In the genomic region with DNA sequence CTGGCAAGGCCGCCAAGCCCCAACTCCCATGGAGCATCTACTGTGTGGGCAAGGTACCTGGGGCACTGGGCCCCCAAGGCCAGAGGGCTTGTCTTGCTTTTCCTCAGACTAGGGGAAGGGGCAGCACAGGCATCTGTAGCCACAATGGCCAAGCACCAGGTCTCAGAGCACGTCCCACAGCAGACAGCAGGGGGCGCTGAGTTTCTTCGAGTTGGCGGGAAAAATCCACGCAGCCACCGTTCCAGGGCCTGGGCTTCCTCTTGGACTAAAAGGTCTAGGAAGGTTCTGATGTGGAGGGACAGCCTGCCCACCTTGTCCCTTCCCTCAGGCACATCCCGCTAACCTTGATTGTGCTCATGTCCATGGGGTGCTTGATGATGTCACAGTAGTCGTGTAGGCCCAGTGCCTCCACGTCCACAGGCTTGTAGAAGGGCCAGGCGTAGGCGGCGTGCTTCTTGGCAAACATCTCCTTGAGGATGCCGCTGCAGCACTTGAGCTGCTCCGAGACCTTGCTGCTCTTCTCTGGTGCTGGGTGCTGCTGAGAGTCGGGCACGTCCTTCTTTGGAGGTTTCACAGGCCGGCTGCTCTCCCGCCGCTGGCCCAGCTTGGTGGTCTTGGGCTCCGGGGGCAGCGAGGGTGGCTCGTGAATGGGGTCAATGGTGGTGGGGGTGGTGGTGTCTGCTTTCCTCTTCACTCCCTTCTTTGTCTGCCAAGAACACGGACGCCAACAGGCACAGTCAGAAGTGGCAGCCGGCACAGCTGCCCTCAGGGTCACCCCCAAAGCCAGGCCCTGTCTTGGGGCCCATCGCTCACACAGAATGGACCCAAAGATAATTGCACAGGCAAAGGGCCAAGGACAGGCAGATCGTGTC, we compare ENCODE assay signal across 8 cellular contexts. TPM values are rescaled to one million over a fixed set of nuclear protein-coding genes. Genes with fewer than 3 reads are reported as not detected.
DNase-seq lines count a peak whose midpoint lies in the region; ATAC-seq lines count a peak whose summit lies in the region.

No MANE protein-coding gene starts in this region.

- DNase-seq in GDM1 (lab: John Stamatoyannopoulos, UW) (peak; percentile 17), NCI-H1092 (lab: John Stamatoyannopoulos, UW) (peak; percentile 45), left colon (peak; percentile 53 to 83)
- DNase-seq in activated CD4-positive, CD25-positive, alpha-beta regulatory T cell treated with anti-CD3 and anti-CD28 coated beads, Interleukin-2, amount 50 U/mL, for 72 hours = peak; percentile 76
- peak; percentile 52 for DNase-seq in central memory CD4-positive, alpha-beta T cell
- peak; percentile 84 to 85 for DNase-seq in stimulated activated CD4-positive, alpha-beta T cell treated with anti-CD3 and anti-CD28 coated beads, Interleukin-2, amount 100 ng/mL, for 24 hours

- intact Hi-C loops in left colon (cut with DNase I, micrococcal nuclease) = loop anchor here in 1 of 2 donors (10.0 kb wide), 1 partner anchor 291 kb away; no protein-coding TSS in a partner anchor

- ATAC-seq in left colon (peak; percentile 58), GM21381 (IDR thresholded peaks at IDR 0.05; ENCODE audit: unreplicated experiment) (no peak), GM18907 (IDR thresholded peaks at IDR 0.05; ENCODE audit: unreplicated experiment) (no peak)

RNA-seq across cellular contexts. Expression of a gene that starts 32.0 kb away (rescaled TPM):
- under 1 TPM; 0.39 to 0.58 TPM for total RNA-seq in left colon

Comparison
In these comparisons a context has a peak if more than half of its experiments do, and no peak if none do; other contexts are left out.
1. DNase-seq: peak in every context shown above with its lines; median percentile 84 in stimulated activated CD4-positive, alpha-beta T cell treated with anti-CD3 and anti-CD28 coated beads, Interleukin-2, amount 100 ng/mL, for 24 hours; 76 in activated CD4-positive, CD25-positive, alpha-beta regulatory T cell treated with anti-CD3 and anti-CD28 coated beads, Interleukin-2, amount 50 U/mL, for 72 hours; 68 in left colon; 52 in central memory CD4-positive, alpha-beta T cell; 45 in NCI-H1092; 17 in GDM1.